Comparison of ENCODE assay signal across 8 cellular contexts in genomic region chr7:140060788-140061606, GRCh38. TPM values are rescaled to one million over a fixed set of nuclear protein-coding genes. Genes with fewer than 3 reads are reported as not detected.
DNase-seq lines count a peak whose midpoint lies in the region; ATAC-seq and TF ChIP-seq lines count a peak whose summit lies in the region.

No MANE protein-coding gene starts in this region.

- no peak for DNase-seq in activated naive CD4-positive, alpha-beta T cell treated with anti-CD3 and anti-CD28 coated beads, Interleukin-2, amount 10 ng/mL, durations not matched to agents 7 days and 5 days
- DNase-seq in activated naive CD4-positive, alpha-beta T cell (lab: John Stamatoyannopoulos, UW), result no peak
- DNase-seq in activated naive CD8-positive, alpha-beta T cell treated with anti-CD3 and anti-CD28 coated beads, Interleukin-2, amount 10 ng/mL, durations not matched to agents 7 days and 5 days, result no peak
- DNase-seq in left lobe of liver (ENCODE audit: low spot score), result peak; percentile 59
- DNase-seq in upper lobe of left lung, result peak in 1 of 2 donors; percentile 39
- DNase-seq in cerebellar nuclear complex (lab: John Stamatoyannopoulos, UW), result no peak
- no peak for DNase-seq in D341Med (ENCODE audit: low spot score)

- CTCF ChIA-PET in activated naive CD4-positive, alpha-beta T cell treated with anti-CD3 and anti-CD28 coated beads, Interleukin-2, amount 10 ng/mL, durations not matched to agents 7 days and 5 days (lab: Charles Lee), result interaction anchor here (0.6 to 1.2 kb wide), 3 partner anchors 265 to 428 kb away, joined by 3 to 6 read pairs (median 4); no protein-coding TSS in a partner anchor

- peaks cover 56% of the 10 kb centered on the region for H3K4me1 Mint-ChIP-seq in activated naive CD4-positive, alpha-beta T cell treated with anti-CD3 and anti-CD28 coated beads, Interleukin-2, amount 10 ng/mL, durations not matched to agents 7 days and 5 days
- H3K4me1 Mint-ChIP-seq in activated naive CD8-positive, alpha-beta T cell treated with anti-CD3 and anti-CD28 coated beads, Interleukin-2, amount 10 ng/mL, durations not matched to agents 7 days and 5 days, result peaks cover 47% of the 10 kb centered on the region

- H3K36me3 ChIP-seq in upper lobe of left lung, result peaks cover 0 to 9% (median 3%) of the 10 kb centered on the region in 4 donors

- no peaks in the 10 kb centered on the region for H3K9me3 ChIP-seq in upper lobe of left lung

- TF ChIP-seq EP300 in upper lobe of left lung (IDR thresholded peaks at IDR 0.05), result no peak

- H3K27me3 Mint-ChIP-seq in activated naive CD4-positive, alpha-beta T cell treated with anti-CD3 and anti-CD28 coated beads, Interleukin-2, amount 10 ng/mL, durations not matched to agents 7 days and 5 days, result no peaks in the 10 kb centered on the region
- H3K27me3 Mint-ChIP-seq in activated naive CD8-positive, alpha-beta T cell treated with anti-CD3 and anti-CD28 coated beads, Interleukin-2, amount 10 ng/mL, durations not matched to agents 7 days and 5 days, result no peaks in the 10 kb centered on the region

- peak overlapping the region; percentile 89 for H3K4me3 Mint-ChIP-seq in activated naive CD4-positive, alpha-beta T cell treated with anti-CD3 and anti-CD28 coated beads, Interleukin-2, amount 10 ng/mL, durations not matched to agents 7 days and 5 days
- H3K4me3 Mint-ChIP-seq in activated naive CD8-positive, alpha-beta T cell treated with anti-CD3 and anti-CD28 coated beads, Interleukin-2, amount 10 ng/mL, durations not matched to agents 7 days and 5 days, result peak overlapping the region; percentile 95

- ATAC-seq in activated naive CD8-positive, alpha-beta T cell treated with anti-CD3 and anti-CD28 coated beads, Interleukin-2, amount 10 ng/mL, durations not matched to agents 7 days and 5 days (ENCODE audit: low read depth), result no peak
- ATAC-seq in left lobe of liver, result peak; percentile 27
- peak in 1 of 2 donors; percentile 4 for ATAC-seq in upper lobe of left lung (ENCODE audit: low FRiP score in 2 of 2)
- no peak for ATAC-seq in GM18511 (IDR thresholded peaks at IDR 0.05; ENCODE audit: unreplicated experiment)

- H3K4me1 ChIP-seq in upper lobe of left lung, result peaks cover 33 to 48% (median 39%) of the 10 kb centered on the region in 4 donors

- peaks cover 4% of the 10 kb centered on the region for H3K9me3 Mint-ChIP-seq in activated naive CD4-positive, alpha-beta T cell treated with anti-CD3 and anti-CD28 coated beads, Interleukin-2, amount 10 ng/mL, durations not matched to agents 7 days and 5 days
- H3K9me3 Mint-ChIP-seq in activated naive CD8-positive, alpha-beta T cell treated with anti-CD3 and anti-CD28 coated beads, Interleukin-2, amount 10 ng/mL, durations not matched to agents 7 days and 5 days, result peaks cover 5% of the 10 kb centered on the region

- H3K27ac ChIP-seq in upper lobe of left lung, result peak overlapping the region; percentile 92 to 98 (median 94)

- POLR2A ChIA-PET in activated naive CD8-positive, alpha-beta T cell treated with anti-CD3 and anti-CD28 coated beads, Interleukin-2, amount 10 ng/mL, durations not matched to agents 7 days and 5 days (lab: Charles Lee), result no interaction called here

- no peak for TF ChIP-seq CTCF in upper lobe of left lung (IDR thresholded peaks at IDR 0.05)

- no peak for TF ChIP-seq POLR2A in upper lobe of left lung (IDR thresholded peaks at IDR 0.05)

- peak overlapping the region; percentile 91 for H3K27ac Mint-ChIP-seq in activated naive CD4-positive, alpha-beta T cell treated with anti-CD3 and anti-CD28 coated beads, Interleukin-2, amount 10 ng/mL, durations not matched to agents 7 days and 5 days
- peak overlapping the region; percentile 95 for H3K27ac Mint-ChIP-seq in activated naive CD8-positive, alpha-beta T cell treated with anti-CD3 and anti-CD28 coated beads, Interleukin-2, amount 10 ng/mL, durations not matched to agents 7 days and 5 days

- no peaks in the 10 kb centered on the region for H3K27me3 ChIP-seq in upper lobe of left lung

- peaks cover 40% of the 10 kb centered on the region for H3K36me3 Mint-ChIP-seq in activated naive CD4-positive, alpha-beta T cell treated with anti-CD3 and anti-CD28 coated beads, Interleukin-2, amount 10 ng/mL, durations not matched to agents 7 days and 5 days
- H3K36me3 Mint-ChIP-seq in activated naive CD8-positive, alpha-beta T cell treated with anti-CD3 and anti-CD28 coated beads, Interleukin-2, amount 10 ng/mL, durations not matched to agents 7 days and 5 days, result peaks cover 35% of the 10 kb centered on the region

- 42 to 56% methylated on average over 11 of the region's 11 CpGs for WGBS in upper lobe of left lung, 2 donors

- peak overlapping the region in 3 of 4 donors; percentile 75 to 80 (median 77) for H3K4me3 ChIP-seq in upper lobe of left lung

RNA-seq across cellular contexts. Expression of gene PARP12, which starts 1.8 kb away (rescaled TPM):
- total RNA-seq in activated naive CD8-positive, alpha-beta T cell treated with anti-CD3 and anti-CD28 coated beads, Interleukin-2, amount 10 ng/mL, durations not matched to agents 7 days and 5 days, result 100 to 1,000 TPM; 125 to 126 TPM
- total RNA-seq in left lobe of liver, result 17.8 TPM
- total RNA-seq in upper lobe of left lung, result 100 to 1,000 TPM in 3 of 6 donors, 10 to 100 TPM in 3; 74.8 to 151 (median 100) TPM
